Comparison of ENCODE assay signal across 16 cellular contexts in genomic region chr9:137680445-137681358, GRCh38.
DNase-seq lines count a peak whose midpoint lies in the region; ATAC-seq and TF ChIP-seq lines count a peak whose summit lies in the region.
"Had no signal": no experiment of that assay in that cellular context is flagged by ENCODE, and none has a peak within 500 bp of the region (broad histone marks: within the 10 kb centered on the region; RNA-seq: fewer than 3 reads in every experiment).

No MANE protein-coding gene starts in this region.

- H3K9me3 Mint-ChIP-seq in memory B cell (peaks cover 1% of the 10 kb centered on the region), type B pancreatic cell (no peaks in the 10 kb centered on the region)
- H3K9me3 Mint-ChIP-seq in activated CD4-positive, alpha-beta T cell treated with anti-CD3 and anti-CD28 coated beads, Interleukin-2, amount 10 ng/mL, durations not matched to agents 7 days and 5 days: no peaks in the 10 kb centered on the region
- no peaks in the 10 kb centered on the region for H3K9me3 Mint-ChIP-seq in natural killer cell treated with Interleukin-12 subunit alpha and Interleukin-12 subunit beta and Interleukin-15 and Interleukin-18, amount 100 ng/mL, for 72 hours
- H3K9me3 Mint-ChIP-seq: activated T-cell treated with anti-CD3 and anti-CD28 coated beads, Interleukin-2, amount 50 U/mL, for 24 hours; CD4-positive, alpha-beta memory T cell had no signal

- CTCF ChIA-PET in activated CD4-positive, alpha-beta T cell treated with anti-CD3 and anti-CD28 coated beads, Interleukin-2, amount 10 ng/mL, durations not matched to agents 7 days and 5 days (lab: Charles Lee): interaction anchor here (0.9 kb wide), 1 partner anchor 8 kb away, joined by 3 read pairs; no protein-coding TSS in a partner anchor

- H3K27me3 ChIP-seq in left ventricle myocardium inferior (ENCODE audit: low read depth): no peaks in the 10 kb centered on the region
- H3K27me3 ChIP-seq in body of pancreas: no peaks in the 10 kb centered on the region

- ATAC-seq in Right ventricle myocardium inferior: peak; percentile 37
- peak; percentile 37 for ATAC-seq in body of pancreas
- ATAC-seq in memory B cell (ENCODE audit: low read depth): no peak
- ATAC-seq in natural killer cell treated with Interleukin-12 subunit alpha and Interleukin-12 subunit beta and Interleukin-15 and Interleukin-18, amount 100 ng/mL, for 72 hours: no peak
- ATAC-seq: A549 had no signal

- 45 to 69% methylated on average over 5 to 17 of the region's 18 CpGs for WGBS in body of pancreas, 2 donors

- intact Hi-C loops in Right ventricle myocardium inferior (cut with DNase I): no loop called here
- intact Hi-C loops in left ventricle myocardium inferior (cut with micrococcal nuclease): no loop called here
- intact Hi-C loops in body of pancreas (cut with DNase I): no loop called here

- H3K36me3 ChIP-seq in left ventricle myocardium inferior (no peaks in the 10 kb centered on the region), body of pancreas (replicated peaks in 1 of 2; ENCODE audit: insufficient read depth in 1 of 2, low read depth in 2 of 2) (no peaks in the 10 kb centered on the region)

- H3K27ac ChIP-seq in left ventricle myocardium inferior (replicated peaks) (no peak overlapping the region), body of pancreas (peak overlapping the region in 3 of 4 donors; percentile 28 to 68 (median 53))
- H3K27ac ChIP-seq: A549 had no signal

- TF ChIP-seq CTCF in left ventricle myocardium inferior (IDR thresholded peaks at IDR 0.05; ENCODE audit: borderline replicate concordance) (no peak), body of pancreas (IDR thresholded peaks at IDR 0.05) (no peak), type B pancreatic cell (conservative IDR thresholded peaks at IDR 0.05) (no peak)

- H3K4me3 Mint-ChIP-seq in memory B cell: no peak overlapping the region
- H3K4me3 Mint-ChIP-seq in type B pancreatic cell: peak overlapping the region; percentile 28
- no peak overlapping the region for H3K4me3 Mint-ChIP-seq in activated CD4-positive, alpha-beta T cell treated with anti-CD3 and anti-CD28 coated beads, Interleukin-2, amount 10 ng/mL, durations not matched to agents 7 days and 5 days
- H3K4me3 Mint-ChIP-seq in natural killer cell treated with Interleukin-12 subunit alpha and Interleukin-12 subunit beta and Interleukin-15 and Interleukin-18, amount 100 ng/mL, for 72 hours: no peak overlapping the region
- H3K4me3 Mint-ChIP-seq: activated T-cell treated with anti-CD3 and anti-CD28 coated beads, Interleukin-2, amount 50 U/mL, for 24 hours had no signal

- DNase-seq in Right ventricle myocardium inferior (ENCODE audit: missing footprints) (no peak), left ventricle myocardium inferior (no peak), body of pancreas (peak in 1 of 4 donors; percentile 31), memory B cell (ENCODE audit: low spot score in 2 of 2) (no peak), type B pancreatic cell (ENCODE audit: extremely low spot score, unreplicated experiment) (no peak), SKM-1 treated with dmso at 0.1 percent for 144 hours (lab: John Stamatoyannopoulos, UW; ENCODE audit: unreplicated experiment) (no peak)
- no peak for DNase-seq in activated CD4-positive, alpha-beta T cell treated with anti-CD3 and anti-CD28 coated beads, Interleukin-2, amount 10 ng/mL, durations not matched to agents 7 days and 5 days
- no peak for DNase-seq in natural killer cell treated with Interleukin-12 subunit alpha and Interleukin-12 subunit beta and Interleukin-15 and Interleukin-18, amount 100 ng/mL, for 72 hours (ENCODE audit: low spot score)
- DNase-seq: activated CD4-positive, alpha-beta T cell treated with anti-CD3 and anti-CD28 coated beads for 48 hours; activated T-cell treated with anti-CD3 and anti-CD28 coated beads, Interleukin-2, amount 50 U/mL, for 24 hours; CD4-positive, alpha-beta memory T cell; kidney; NCI-H2107; RPMI8226; T-helper 2 cell had no signal

- TF ChIP-seq POLR2A in body of pancreas (IDR thresholded peaks at IDR 0.05): no peak

- H3K4me1 ChIP-seq in left ventricle myocardium inferior (peaks cover 70% of the 10 kb centered on the region), body of pancreas (peaks cover 37% of the 10 kb centered on the region)

- POLR2A ChIA-PET in activated CD4-positive, alpha-beta T cell treated with anti-CD3 and anti-CD28 coated beads, Interleukin-2, amount 10 ng/mL, durations not matched to agents 7 days and 5 days (lab: Charles Lee): no interaction called here

- H3K9me3 ChIP-seq in left ventricle myocardium inferior (replicated peaks): no peaks in the 10 kb centered on the region
- H3K9me3 ChIP-seq in body of pancreas: no peaks in the 10 kb centered on the region
- H3K9me3 ChIP-seq: A549 had no signal

- peaks cover 34% of the 10 kb centered on the region for H3K4me1 Mint-ChIP-seq in memory B cell
- peaks cover 36% of the 10 kb centered on the region for H3K4me1 Mint-ChIP-seq in type B pancreatic cell (ENCODE audit: unreplicated experiment)
- H3K4me1 Mint-ChIP-seq in activated CD4-positive, alpha-beta T cell treated with anti-CD3 and anti-CD28 coated beads, Interleukin-2, amount 10 ng/mL, durations not matched to agents 7 days and 5 days: peaks cover 14% of the 10 kb centered on the region
- peaks cover 29 to 34% of the 10 kb centered on the region in 2 donors for H3K4me1 Mint-ChIP-seq in natural killer cell treated with Interleukin-12 subunit alpha and Interleukin-12 subunit beta and Interleukin-15 and Interleukin-18, amount 100 ng/mL, for 72 hours (ENCODE audit: low read depth in 2 of 2)

- H3K4me3 ChIP-seq in left ventricle myocardium inferior: no peak overlapping the region
- H3K4me3 ChIP-seq in body of pancreas: no peak overlapping the region
- H3K4me3 ChIP-seq: A549 had no signal

- H3K36me3 Mint-ChIP-seq in memory B cell (peaks cover 10% of the 10 kb centered on the region), type B pancreatic cell (peaks cover 7% of the 10 kb centered on the region)
- peaks cover 6% of the 10 kb centered on the region for H3K36me3 Mint-ChIP-seq in activated CD4-positive, alpha-beta T cell treated with anti-CD3 and anti-CD28 coated beads, Interleukin-2, amount 10 ng/mL, durations not matched to agents 7 days and 5 days (ENCODE audit: low read depth)
- H3K36me3 Mint-ChIP-seq in natural killer cell treated with Interleukin-12 subunit alpha and Interleukin-12 subunit beta and Interleukin-15 and Interleukin-18, amount 100 ng/mL, for 72 hours: no peaks in the 10 kb centered on the region

- no peaks in the 10 kb centered on the region for H3K27me3 Mint-ChIP-seq in memory B cell
- no peaks in the 10 kb centered on the region for H3K27me3 Mint-ChIP-seq in type B pancreatic cell
- H3K27me3 Mint-ChIP-seq in activated CD4-positive, alpha-beta T cell treated with anti-CD3 and anti-CD28 coated beads, Interleukin-2, amount 10 ng/mL, durations not matched to agents 7 days and 5 days: no peaks in the 10 kb centered on the region
- H3K27me3 Mint-ChIP-seq in natural killer cell treated with Interleukin-12 subunit alpha and Interleukin-12 subunit beta and Interleukin-15 and Interleukin-18, amount 100 ng/mL, for 72 hours: no peaks in the 10 kb centered on the region
- H3K27me3 Mint-ChIP-seq: activated T-cell treated with anti-CD3 and anti-CD28 coated beads, Interleukin-2, amount 50 U/mL, for 24 hours; CD4-positive, alpha-beta memory T cell had no signal

- peak overlapping the region; percentile 83 for H3K27ac Mint-ChIP-seq in memory B cell
- H3K27ac Mint-ChIP-seq in type B pancreatic cell: no peak overlapping the region
- no peak overlapping the region for H3K27ac Mint-ChIP-seq in activated CD4-positive, alpha-beta T cell treated with anti-CD3 and anti-CD28 coated beads, Interleukin-2, amount 10 ng/mL, durations not matched to agents 7 days and 5 days
- H3K27ac Mint-ChIP-seq in natural killer cell treated with Interleukin-12 subunit alpha and Interleukin-12 subunit beta and Interleukin-15 and Interleukin-18, amount 100 ng/mL, for 72 hours: no peak overlapping the region

Comparison
In these comparisons a context has a peak if more than half of its experiments do, and no peak if none do; other contexts are left out.
1. ATAC-seq: peak in Right ventricle myocardium inferior (single experiment) and body of pancreas (single experiment); none in memory B cell (single experiment) and natural killer cell treated with Interleukin-12 subunit alpha and Interleukin-12 subunit beta and Interleukin-15 and Interleukin-18, amount 100 ng/mL, for 72 hours (0 of 2).